ENCODE assay signal across 11 cellular contexts in genomic region chr11:118304227-118304808, GRCh38. TPM values are rescaled to one million over a fixed set of nuclear protein-coding genes. Genes with fewer than 3 reads are reported as not detected.
A peak's percentile ranks its signal among the peaks of the same experiment; 100 is the strongest.
DNase-seq lines count a peak whose midpoint lies in the region; ATAC-seq and TF ChIP-seq lines count a peak whose summit lies in the region.
"Had no signal": no experiment of that assay in that cellular context is flagged by ENCODE, and none has a peak within 500 bp of the region (broad histone marks: within the 10 kb centered on the region; RNA-seq: fewer than 3 reads in every experiment).

Gene CD3E (plus strand): TSS chr11:118304730. CDS start chr11:118304953, 223 bp downstream.

- peak within 1 kb of the TSS; percentile 89 for H3K4me3 Mint-ChIP-seq in activated T-helper 2 cell treated with anti-CD3 and anti-CD28 coated beads, Interferon-gamma antibody, Interleukin-2, Interleukin-4, amounts not matched to agents 10 μg/mL and 5 μg/mL and 100 μg/mL, durations not matched to agents 14 hours and 24 hours and 36 hours (ENCODE audit: low read depth)
- no peak within 1 kb of the TSS for H3K4me3 Mint-ChIP-seq in WTC11
- H3K4me3 Mint-ChIP-seq: neural crest cell had no signal

- peak within 1 kb of the TSS; percentile 100 for H3K27ac Mint-ChIP-seq in activated T-helper 2 cell treated with anti-CD3 and anti-CD28 coated beads, Interferon-gamma antibody, Interleukin-2, Interleukin-4, amounts not matched to agents 10 μg/mL and 5 μg/mL and 100 μg/mL, durations not matched to agents 14 hours and 24 hours and 36 hours
- H3K27ac Mint-ChIP-seq in WTC11, result no peak within 1 kb of the TSS

- peaks cover 44% of the 10 kb centered on the region for H3K36me3 Mint-ChIP-seq in activated T-helper 2 cell treated with anti-CD3 and anti-CD28 coated beads, Interferon-gamma antibody, Interleukin-2, Interleukin-4, amounts not matched to agents 10 μg/mL and 5 μg/mL and 100 μg/mL, durations not matched to agents 14 hours and 24 hours and 36 hours (ENCODE audit: low read depth)
- H3K36me3 Mint-ChIP-seq in WTC11, result no peaks in the 10 kb centered on the region

- no peak within 1 kb of the TSS for H4K91ac ChIP-seq in neuronal stem cell (ENCODE audit: low read depth, low read length, poor library complexity)

- CTCF ChIA-PET in WTC11 (lab: Charles Lee), result interaction anchor here (2.3 kb wide), 1 partner anchor 9 kb away, joined by 10 read pairs; no protein-coding TSS in a partner anchor

- no peak within 1 kb of the TSS for H2BK12ac ChIP-seq in neuronal stem cell (ENCODE audit: low read length)

- in situ Hi-C loops in GM23248 (cut with MboI), result no loop called here

- H3K9me2 ChIP-seq in GM23248 (ENCODE audit: insufficient read depth), result no peaks in the 10 kb centered on the region

- no peaks in the 10 kb centered on the region for H4K20me1 ChIP-seq in GM23248 (ENCODE audit: insufficient read depth)

- no peak within 1 kb of the TSS for H3K23ac ChIP-seq in neuronal stem cell (ENCODE audit: low read depth, low read length, poor library complexity)

- H3K9me3 ChIP-seq in neuronal stem cell (replicated peaks in 1 of 2; ENCODE audit: control insufficient read depth in 2 of 2, insufficient read depth in 1 of 2, low read depth in 1 of 2, low read length in 2 of 2), result no peaks in the 10 kb centered on the region
- H3K9me3 ChIP-seq in GM23248 (ENCODE audit: low read depth), result no peaks in the 10 kb centered on the region

- H3K79me2 ChIP-seq in GM23248 (ENCODE audit: insufficient read depth), result no peaks in the 10 kb centered on the region

- H3K27me3 Mint-ChIP-seq in activated T-helper 2 cell treated with anti-CD3 and anti-CD28 coated beads, Interferon-gamma antibody, Interleukin-2, Interleukin-4, amounts not matched to agents 10 μg/mL and 5 μg/mL and 100 μg/mL, durations not matched to agents 14 hours and 24 hours and 36 hours (ENCODE audit: low read depth), result no peaks in the 10 kb centered on the region
- peaks cover 15% of the 10 kb centered on the region for H3K27me3 Mint-ChIP-seq in WTC11 (ENCODE audit: low read depth)

- H3K27ac ChIP-seq in neuronal stem cell (replicated peaks; ENCODE audit: low read length) (no peak within 1 kb of the TSS), urinary bladder (ENCODE audit: low read depth) (peak within 1 kb of the TSS; percentile 12), GM23248 (no peak within 1 kb of the TSS)
- H3K27ac ChIP-seq: 22Rv1, coronary artery had no signal

- no peak within 1 kb of the TSS for H2BK120ac ChIP-seq in neuronal stem cell (ENCODE audit: low read depth, low read length)

- H3F3A ChIP-seq in GM23248 (ENCODE audit: insufficient read depth), result no peaks in the 10 kb centered on the region

- no peak within 1 kb of the TSS for H2BK15ac ChIP-seq in neuronal stem cell (ENCODE audit: low read length)

- no peak within 1 kb of the TSS for H3K18ac ChIP-seq in neuronal stem cell (ENCODE audit: low read length)

- no peaks in the 10 kb centered on the region for H3K36me3 ChIP-seq in neuronal stem cell (replicated peaks in 1 of 2; ENCODE audit: control insufficient read depth in 2 of 2, insufficient read depth in 2 of 2, low read length in 2 of 2)
- no peaks in the 10 kb centered on the region for H3K36me3 ChIP-seq in urinary bladder (ENCODE audit: insufficient read depth)
- no peaks in the 10 kb centered on the region for H3K36me3 ChIP-seq in GM23248 (ENCODE audit: low read depth)

- WGBS in neuronal stem cell (ENCODE audit: extremely low coverage in 2 of 2, insufficient read length in 2 of 2, insufficient replicate concordance in 1 of 2), 2 donors, result no CpG with 5 or more reads among the region's 3 CpGs
- 52% methylated on average over 3 of the region's 3 CpGs for WGBS in urinary bladder
- WGBS in GM23248 (ENCODE audit: low coverage in 1 of 2, low lambda C conversion rate in 2 of 2, missing lambda C conversion rate in 2 of 2), 2 experiments, result 44 to 45% methylated on average over 3 of the region's 3 CpGs

- H3K4me2 ChIP-seq in neuronal stem cell (ENCODE audit: insufficient read depth, low read length, poor library complexity, severe bottlenecking) (no peak within 1 kb of the TSS), GM23248 (ENCODE audit: unreplicated experiment) (no peak within 1 kb of the TSS)

- no peak within 1 kb of the TSS for H3K4ac ChIP-seq in neuronal stem cell (ENCODE audit: low read length)

- H2AK5ac ChIP-seq in neuronal stem cell (ENCODE audit: low read depth, low read length), result no peak within 1 kb of the TSS

- H4K8ac ChIP-seq in neuronal stem cell (ENCODE audit: low read depth, low read length), result no peak within 1 kb of the TSS

- peak; percentile 62 for DNase-seq in NK-92 treated with Interleukin-12 subunit alpha and Interleukin-12 subunit beta, amount 100 ng/mL, for 24 hours (lab: John Stamatoyannopoulos, UW)
- DNase-seq in NK-92 (lab: John Stamatoyannopoulos, UW; ENCODE audit: unreplicated experiment), result no peak
- DNase-seq in activated T-helper 2 cell treated with anti-CD3 and anti-CD28 coated beads, Interferon-gamma antibody, Interleukin-2, Interleukin-4, amounts not matched to agents 10 μg/mL and 5 μg/mL and 100 μg/mL, durations not matched to agents 14 hours and 24 hours and 36 hours (ENCODE audit: low spot score), result peak; percentile 64
- no peak for DNase-seq in neuronal stem cell (ENCODE audit: low spot score)
- DNase-seq in GM23248, result no peak
- DNase-seq in WTC11 (ENCODE audit: low spot score), result no peak

- H2BK5ac ChIP-seq in neuronal stem cell (ENCODE audit: low read length), result no peak within 1 kb of the TSS

- H3K4me1 ChIP-seq in neuronal stem cell (ENCODE audit: control insufficient read depth in 2 of 2, insufficient read depth in 1 of 2, low read depth in 1 of 2, low read length in 2 of 2), result no peaks in the 10 kb centered on the region
- no peaks in the 10 kb centered on the region for H3K4me1 ChIP-seq in urinary bladder (ENCODE audit: insufficient read depth)
- no peaks in the 10 kb centered on the region for H3K4me1 ChIP-seq in GM23248 (ENCODE audit: insufficient read depth)

- H3K79me1 ChIP-seq in neuronal stem cell (ENCODE audit: low read depth, low read length), result no peaks in the 10 kb centered on the region

- ATAC-seq in GM21367 (IDR thresholded peaks at IDR 0.05; ENCODE audit: unreplicated experiment) (no peak), WTC11 (no peak)

- H3K14ac ChIP-seq in neuronal stem cell (ENCODE audit: low read length), result no peak within 1 kb of the TSS

- no peak for TF ChIP-seq CTCF in WTC11 (IDR thresholded peaks at IDR 0.05)

- intact Hi-C loops in activated T-helper 2 cell treated with anti-CD3 and anti-CD28 coated beads, Interferon-gamma antibody, Interleukin-2, Interleukin-4, amounts not matched to agents 10 μg/mL and 5 μg/mL and 100 μg/mL, durations not matched to agents 14 hours and 24 hours and 36 hours (cut with micrococcal nuclease), result loop anchor here (1.0 kb wide), 1 partner anchor 34 kb away; no protein-coding TSS in a partner anchor

- POLR2A ChIA-PET in WTC11 (lab: Charles Lee), result no interaction called here

- H3K9me3 Mint-ChIP-seq in activated T-helper 2 cell treated with anti-CD3 and anti-CD28 coated beads, Interferon-gamma antibody, Interleukin-2, Interleukin-4, amounts not matched to agents 10 μg/mL and 5 μg/mL and 100 μg/mL, durations not matched to agents 14 hours and 24 hours and 36 hours, result no peaks in the 10 kb centered on the region
- H3K9me3 Mint-ChIP-seq in WTC11, result no peaks in the 10 kb centered on the region
- H3K9me3 Mint-ChIP-seq: neural crest cell had no signal

- H3K4me3 ChIP-seq in neuronal stem cell (ENCODE audit: low read length in 2 of 2) (no peak within 1 kb of the TSS), urinary bladder (ENCODE audit: low read depth, low read length) (peak within 1 kb of the TSS; percentile 0), GM23248 (no peak within 1 kb of the TSS)
- H3K4me3 ChIP-seq: coronary artery had no signal

- H2AFZ ChIP-seq in neuronal stem cell (ENCODE audit: low read length) (peak within 1 kb of the TSS; percentile 40), GM23248 (no peak within 1 kb of the TSS)

- H3K9ac ChIP-seq in neuronal stem cell (ENCODE audit: low read depth, low read length, poor library complexity) (no peak within 1 kb of the TSS), GM23248 (no peak within 1 kb of the TSS)

- peaks cover 44% of the 10 kb centered on the region for H3K4me1 Mint-ChIP-seq in activated T-helper 2 cell treated with anti-CD3 and anti-CD28 coated beads, Interferon-gamma antibody, Interleukin-2, Interleukin-4, amounts not matched to agents 10 μg/mL and 5 μg/mL and 100 μg/mL, durations not matched to agents 14 hours and 24 hours and 36 hours (ENCODE audit: low read depth)
- peaks cover 5% of the 10 kb centered on the region for H3K4me1 Mint-ChIP-seq in WTC11
- H3K4me1 Mint-ChIP-seq: neural crest cell had no signal

- H3K27me3 ChIP-seq in neuronal stem cell (ENCODE audit: control insufficient read depth in 3 of 3, insufficient read depth in 3 of 3, low read depth in 1 of 3, low read length in 3 of 3) (peaks cover 0 to 49% (median 0%) of the 10 kb centered on the region in 3 experiments), GM23248 (replicated peaks; ENCODE audit: insufficient read depth) (peaks cover 11% of the 10 kb centered on the region; the same call in 1 of the 2 replicates)

TF ChIP-seq in WTC11, 78 proteins besides CTCF, POLR2A, EP300 and RAD21 (continues in another document):
- TF ChIP-seq EMX1 (CRISPR knock-in tag; IDR thresholded peaks at IDR 0.05), result no peak
- no peak for TF ChIP-seq E2F5 (CRISPR knock-in tag; IDR thresholded peaks at IDR 0.05)

RNA-seq across cellular contexts. Expression of gene CD3E, which starts in this region (rescaled TPM):
- 518 and 529 TPM in 2 replicates for total RNA-seq in activated T-helper 2 cell treated with anti-CD3 and anti-CD28 coated beads, Interferon-gamma antibody, Interleukin-2, Interleukin-4, amounts not matched to agents 10 μg/mL and 5 μg/mL and 100 μg/mL, durations not matched to agents 14 hours and 24 hours and 36 hours
- not detected for polyA plus RNA-seq in neuronal stem cell (2013, experiment 1 of 2)
- not detected for polyA plus RNA-seq in neuronal stem cell (2013, experiment 2 of 2)
- total RNA-seq in urinary bladder, result 0.32 TPM
- polyA plus RNA-seq in urinary bladder, result 3.6 TPM
- total RNA-seq in GM23248 (2014; rRNA removed; shearing (Covaris generic)), result not detected in 2 replicates
- not detected in 2 replicates for polyA plus RNA-seq in GM23248 (2016; fragmentation: Nextera tagmentation; extraction: Ambion mirVana)
- total RNA-seq in WTC11 (2021), result 0.85 to 1.0 TPM (median 0.87 TPM) in 3 replicates
- total RNA-seq: neural crest cell had no signal

Comparison
In these comparisons a context has a peak if more than half of its experiments do, and no peak if none do; other contexts are left out.
1. RNA of gene CD3E (total RNA-seq): 518 to 529 TPM in activated T-helper 2 cell treated with anti-CD3 and anti-CD28 coated beads, Interferon-gamma antibody, Interleukin-2, Interleukin-4, amounts not matched to agents 10 μg/mL and 5 μg/mL and 100 μg/mL, durations not matched to agents 14 hours and 24 hours and 36 hours; 0.85 to 1.0 TPM in WTC11, 0.32 TPM in urinary bladder (single experiment) and not detected in GM23248; every median in the first group is over 100 times any median in the second.
2. DNase-seq: peak in NK-92 treated with Interleukin-12 subunit alpha and Interleukin-12 subunit beta, amount 100 ng/mL, for 24 hours (single experiment) and activated T-helper 2 cell treated with anti-CD3 and anti-CD28 coated beads, Interferon-gamma antibody, Interleukin-2, Interleukin-4, amounts not matched to agents 10 μg/mL and 5 μg/mL and 100 μg/mL, durations not matched to agents 14 hours and 24 hours and 36 hours (single experiment); none in NK-92 (single experiment), neuronal stem cell (single experiment), GM23248 (single experiment) and WTC11 (single experiment).